9 cellular contexts compared by ENCODE assay signal in the genomic region with DNA sequence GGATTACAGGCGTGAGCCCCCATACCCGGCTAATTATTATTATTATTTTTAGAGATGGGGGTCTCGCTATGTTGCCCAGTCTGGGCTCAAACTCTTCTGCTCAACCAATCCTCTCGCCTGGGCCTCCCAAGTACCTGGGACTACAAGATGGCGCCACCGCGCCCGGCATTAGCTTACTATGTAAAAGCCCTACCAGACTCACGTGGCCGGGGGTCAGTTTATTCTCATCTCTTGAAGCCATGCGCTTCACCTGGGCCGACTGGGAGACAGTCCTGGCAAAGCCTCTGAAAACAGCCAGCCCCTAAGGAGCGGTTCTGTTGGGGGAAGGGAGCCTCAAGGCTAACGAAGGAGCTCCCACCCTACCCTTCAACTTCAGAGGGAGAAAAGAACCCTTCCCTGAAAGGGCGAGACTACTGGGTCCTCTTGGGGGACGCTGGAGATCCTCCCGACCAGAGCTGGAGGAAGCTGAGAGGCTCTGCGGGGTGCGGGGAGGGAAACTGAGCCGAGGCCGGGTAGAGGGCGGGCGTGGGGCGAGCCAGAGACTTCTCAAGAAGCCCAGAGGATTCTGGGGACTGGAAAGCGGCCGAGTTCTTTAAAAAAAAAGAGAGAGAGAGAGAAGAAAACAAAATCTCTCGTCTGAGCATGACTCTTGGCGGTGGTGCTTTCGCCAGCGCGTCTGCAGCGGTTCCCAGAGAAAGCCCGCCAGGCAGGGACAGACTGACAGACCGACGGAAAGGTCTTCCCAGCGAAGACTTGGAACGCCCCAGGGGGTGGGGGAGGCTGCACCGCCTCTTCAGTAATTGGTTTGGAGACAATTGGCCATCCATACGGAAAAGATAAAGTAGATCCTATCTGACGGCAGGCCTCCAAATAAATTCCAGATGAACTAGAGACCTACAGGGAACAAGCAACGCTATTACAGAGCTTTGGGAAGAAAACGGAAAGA. TPM values are rescaled to one million over a fixed set of nuclear protein-coding genes. Genes with fewer than 3 reads are reported as not detected.
DNase-seq lines count a peak whose midpoint lies in the region; ATAC-seq and TF ChIP-seq lines count a peak whose summit lies in the region.
"Had no signal": no experiment of that assay in that cellular context is flagged by ENCODE, and none has a peak within 500 bp of the region (broad histone marks: within the 10 kb centered on the region; RNA-seq: fewer than 3 reads in every experiment).

No MANE protein-coding gene starts in this region.

- H3K27me3 Mint-ChIP-seq in stimulated activated naive CD8-positive, alpha-beta T cell treated with anti-CD3 and anti-CD28 coated beads, Interleukin-15, amount 100 ng/mL, for 72 hours: peaks cover 28% of the 10 kb centered on the region

- no peak for TF ChIP-seq POLR2A in esophagus squamous epithelium (IDR thresholded peaks at IDR 0.05)

- H3K9me3 ChIP-seq in esophagus squamous epithelium: no peaks in the 10 kb centered on the region
- H3K9me3 ChIP-seq in mucosa of stomach (ENCODE audit: control insufficient read depth, low read length): no peaks in the 10 kb centered on the region

- H3K36me3 ChIP-seq in esophagus squamous epithelium (no peaks in the 10 kb centered on the region), mucosa of stomach (ENCODE audit: control insufficient read depth, insufficient read depth, low read length) (no peaks in the 10 kb centered on the region)

- H3K4me3 ChIP-seq in esophagus squamous epithelium (peak overlapping the region; percentile 15 to 58 (median 41)), mucosa of stomach (ENCODE audit: low read length) (no peak overlapping the region)

- H3K4me1 ChIP-seq in esophagus squamous epithelium (peaks cover 10 to 25% (median 11%) of the 10 kb centered on the region in 3 donors), mucosa of stomach (ENCODE audit: control insufficient read depth, insufficient read depth, low read length) (peaks cover 12% of the 10 kb centered on the region)

- TF ChIP-seq CTCF in esophagus squamous epithelium (IDR thresholded peaks at IDR 0.05): no peak

- no peak for DNase-seq in stimulated activated naive CD8-positive, alpha-beta T cell treated with anti-CD3 and anti-CD28 coated beads, Interleukin-15, amount 100 ng/mL, for 72 hours
- no peak for DNase-seq in stimulated activated naive CD8-positive, alpha-beta T cell treated with anti-CD3 and anti-CD28 coated beads, Interleukin-15, Interleukin-2, amounts not matched to agents 100 U/mL and 50 U/mL, for 24 hours
- DNase-seq in esophagus squamous epithelium (lab: John Stamatoyannopoulos, UW) (no peak), NAMALWA (ENCODE audit: low spot score) (no peak), RPMI8226 (no peak)

- no peaks in the 10 kb centered on the region for H3K27me3 ChIP-seq in esophagus squamous epithelium
- H3K27me3 ChIP-seq in mucosa of stomach (ENCODE audit: control insufficient read depth, insufficient read depth, low read length): peaks cover 8% of the 10 kb centered on the region

- H3K4me3 Mint-ChIP-seq in stimulated activated naive CD8-positive, alpha-beta T cell treated with anti-CD3 and anti-CD28 coated beads, Interleukin-15, amount 100 ng/mL, for 72 hours: peak overlapping the region; percentile 0 to 64

- intact Hi-C loops in esophagus squamous epithelium (cut with DNase I): no loop called here

- H3K9me3 Mint-ChIP-seq in stimulated activated naive CD8-positive, alpha-beta T cell treated with anti-CD3 and anti-CD28 coated beads, Interleukin-15, amount 100 ng/mL, for 72 hours: peaks cover 0 to 7% of the 10 kb centered on the region in 2 donors

- peaks cover 27% of the 10 kb centered on the region for H3K4me1 Mint-ChIP-seq in stimulated activated naive CD8-positive, alpha-beta T cell treated with anti-CD3 and anti-CD28 coated beads, Interleukin-15, amount 100 ng/mL, for 72 hours

- H3K27ac ChIP-seq in esophagus squamous epithelium: peak overlapping the region; percentile 75 to 87 (median 81)
- H3K27ac ChIP-seq: HL-60 had no signal

- peak overlapping the region; percentile 72 for H3K9ac ChIP-seq in mucosa of stomach (ENCODE audit: low read length)

- 30 to 39% methylated on average over 28 to 33 of the region's 42 CpGs for WGBS in esophagus squamous epithelium, 2 donors

- peak overlapping the region in 1 of 2 donors; percentile 20 for H3K27ac Mint-ChIP-seq in stimulated activated naive CD8-positive, alpha-beta T cell treated with anti-CD3 and anti-CD28 coated beads, Interleukin-15, amount 100 ng/mL, for 72 hours

- no peak for ATAC-seq in stimulated activated naive CD8-positive, alpha-beta T cell treated with anti-CD3 and anti-CD28 coated beads, Interleukin-15, amount 100 ng/mL, for 72 hours
- ATAC-seq in stimulated activated naive CD8-positive, alpha-beta T cell treated with anti-CD3 and anti-CD28 coated beads, Interleukin-15, Interleukin-2, amounts not matched to agents 100 U/mL and 50 U/mL, for 24 hours: no peak
- no peak for ATAC-seq in HG03571 (IDR thresholded peaks at IDR 0.05; ENCODE audit: unreplicated experiment)
- no peak for ATAC-seq in HG02970 (IDR thresholded peaks at IDR 0.05; ENCODE audit: low FRiP score, unreplicated experiment)

RNA-seq across cellular contexts. Expression of a gene that starts 5.6 kb away (rescaled TPM):
- total RNA-seq in esophagus squamous epithelium: 10 to 100 TPM in 1 of 4 donors, 1 to 10 TPM in 3; 7.1 to 14.5 (median 8.8) TPM

RNA-seq across cellular contexts. Expression of a gene that starts 23.3 kb away (rescaled TPM):
- total RNA-seq in esophagus squamous epithelium: 10 to 100 TPM; 41.0 to 55.8 (median 55.1) TPM

RNA-seq across cellular contexts. Expression of a gene that starts 28.2 kb away (rescaled TPM):
- under 1 TPM in 1 of 4 donors, not detected in 3; 0.76 TPM for total RNA-seq in esophagus squamous epithelium

RNA-seq across cellular contexts. Expression of a gene that starts 28.9 kb away (rescaled TPM):
- under 1 TPM; 0.15 to 0.88 (median 0.43) TPM for total RNA-seq in esophagus squamous epithelium

RNA-seq across cellular contexts. Expression of a gene that starts 44.0 kb away (rescaled TPM):
- 10 to 100 TPM; 22.3 to 61.9 (median 46.5) TPM for total RNA-seq in esophagus squamous epithelium
